ENCODE assay signal across 16 cellular contexts in genomic region chr3:95002665-95003064, GRCh38.
DNase-seq lines count a peak whose midpoint lies in the region; ATAC-seq and TF ChIP-seq lines count a peak whose summit lies in the region.
"Had no signal": no experiment of that assay in that cellular context is flagged by ENCODE, and none has a peak within 500 bp of the region (broad histone marks: within the 10 kb centered on the region; RNA-seq: fewer than 3 reads in every experiment).

No MANE protein-coding gene starts in this region.

- H3K27ac ChIP-seq in 22Rv1 (peak overlapping the region; percentile 42), GM23338 (ENCODE audit: low read depth) (no peak overlapping the region)
- H3K27ac ChIP-seq: C4-2B had no signal

- no peaks in the 10 kb centered on the region for H3K27me3 ChIP-seq in GM23338 (ENCODE audit: insufficient read depth)

- H3K4me3 ChIP-seq in GM23338, result no peak overlapping the region

- no peaks in the 10 kb centered on the region for H3K79me2 ChIP-seq in GM23338 (replicated peaks; ENCODE audit: insufficient read depth)

- 0 out of 3 replicates have a peak, but pooled peaks cover 3% of the 10 kb centered on the region for H3K9me3 Mint-ChIP-seq in GM23338
- H3K9me3 Mint-ChIP-seq in nephron progenitor cell, result no peaks in the 10 kb centered on the region

- H3K27ac Mint-ChIP-seq in GM23338 (peak overlapping the region; percentile 37), nephron progenitor cell (peak overlapping the region; percentile 63)
- H3K27ac Mint-ChIP-seq: CD4-positive, alpha-beta T cell; HFFc6; IgD-negative memory B cell had no signal

- peaks cover 8% of the 10 kb centered on the region for H3K36me3 Mint-ChIP-seq in GM23338 (ENCODE audit: low read depth)
- H3K36me3 Mint-ChIP-seq in nephron progenitor cell (ENCODE audit: low read depth), result no peaks in the 10 kb centered on the region
- H3K36me3 Mint-ChIP-seq: IgD-negative memory B cell had no signal

- H2AFZ ChIP-seq in GM23338, result peak overlapping the region; percentile 21; the same call in 1 of the 2 replicates

- peaks cover 6% of the 10 kb centered on the region; the same call in 1 of the 2 replicates for H3K9me2 ChIP-seq in GM23338 (ENCODE audit: insufficient read depth)

- H3F3A ChIP-seq in GM23338 (replicated peaks; ENCODE audit: low read depth), result no peaks in the 10 kb centered on the region

- H3K27me3 Mint-ChIP-seq in GM23338 (ENCODE audit: insufficient read depth, low read depth, poor library complexity) (no peaks in the 10 kb centered on the region), nephron progenitor cell (ENCODE audit: low read depth, poor library complexity) (no peaks in the 10 kb centered on the region)
- H3K27me3 Mint-ChIP-seq: CD4-positive, alpha-beta T cell; IgD-negative memory B cell had no signal

- no peaks in the 10 kb centered on the region for H3K36me3 ChIP-seq in GM23338 (ENCODE audit: insufficient read depth)

- H3K4me1 ChIP-seq in GM23338 (ENCODE audit: insufficient read depth), result no peaks in the 10 kb centered on the region; the same call in 1 of the 2 replicates
- H3K4me1 ChIP-seq: Caco-2 had no signal

- TF ChIP-seq CTCF in 22Rv1 (IDR thresholded peaks at IDR 0.05), result no peak
- no peak for TF ChIP-seq CTCF in GM23338 (conservative IDR thresholded peaks at IDR 0.05; ENCODE audit: low read depth in 2 of 2)
- TF ChIP-seq CTCF in nephron progenitor cell (IDR thresholded peaks at IDR 0.05), result no peak

- H3K4me1 Mint-ChIP-seq in GM23338 (peaks cover 9% of the 10 kb centered on the region), nephron progenitor cell (peaks cover 15% of the 10 kb centered on the region)
- H3K4me1 Mint-ChIP-seq: IgD-negative memory B cell had no signal

- H3K4me2 ChIP-seq in GM23338, result no peak overlapping the region

- ATAC-seq in GM23338, result no peak
- ATAC-seq: HCT116, HepG2 had no signal

- DNase-seq in GM23338 (ENCODE audit: low spot score), result no peak
- DNase-seq in NCI-H69 (lab: John Stamatoyannopoulos, UW), result peak; percentile 86
- no peak for DNase-seq in nephron progenitor cell
- DNase-seq in NCI-H1092 treated with DMSO at 0.1 percent for 48 hours (lab: John Stamatoyannopoulos, UW), result no peak
- no peak for DNase-seq in iPS-NIHi11 (ENCODE audit: low spot score)
- DNase-seq in activated CD8-positive, alpha-beta memory T cell treated with anti-CD3 and anti-CD28 coated beads for 24 hours, result no peak
- DNase-seq: AML-193; Caco-2; CD4-positive, alpha-beta T cell; HFFc6; KBM-7 had no signal

- H3K4me3 Mint-ChIP-seq in GM23338 (no peak overlapping the region), nephron progenitor cell (no peak overlapping the region)
- H3K4me3 Mint-ChIP-seq: CD4-positive, alpha-beta T cell; HFFc6; IgD-negative memory B cell had no signal

- H4K20me1 ChIP-seq in GM23338 (replicated peaks; ENCODE audit: insufficient read depth), result no peaks in the 10 kb centered on the region

TF ChIP-seq in GM23338, 12 proteins besides CTCF, POLR2A, EP300 and RAD21 (continues in another document):
- TF ChIP-seq POLR2AphosphoS5 (IDR thresholded peaks at IDR 0.05; ENCODE audit: low read depth), result no peak
- TF ChIP-seq ZNF331 (CRISPR knock-in tag; IDR thresholded peaks at IDR 0.05; ENCODE audit: low read depth), result no peak
- TF ChIP-seq STAT1 (IDR thresholded peaks at IDR 0.05; ENCODE audit: unreplicated experiment), result no peak
- no peak for TF ChIP-seq JUNB (IDR thresholded peaks at IDR 0.05; ENCODE audit: unreplicated experiment)
- TF ChIP-seq ZNF114 (CRISPR knock-in tag; IDR thresholded peaks at IDR 0.05), result no peak
- no peak for TF ChIP-seq CREB1 (CRISPR knock-in tag; IDR thresholded peaks at IDR 0.05; ENCODE audit: low read depth)
- TF ChIP-seq EZH2 (IDR thresholded peaks at IDR 0.05; ENCODE audit: low read depth, unreplicated experiment), result no peak
- TF ChIP-seq REST (IDR thresholded peaks at IDR 0.05; ENCODE audit: unreplicated experiment), result no peak
- TF ChIP-seq ETS1 (IDR thresholded peaks at IDR 0.05), result no peak
- no peak for TF ChIP-seq EZH2phosphoT487 (IDR thresholded peaks at IDR 0.05; ENCODE audit: unreplicated experiment)
- TF ChIP-seq NANOG (IDR thresholded peaks at IDR 0.05; ENCODE audit: borderline replicate concordance), result no peak
